20 cellular contexts compared by ENCODE assay signal in the genomic region with DNA sequence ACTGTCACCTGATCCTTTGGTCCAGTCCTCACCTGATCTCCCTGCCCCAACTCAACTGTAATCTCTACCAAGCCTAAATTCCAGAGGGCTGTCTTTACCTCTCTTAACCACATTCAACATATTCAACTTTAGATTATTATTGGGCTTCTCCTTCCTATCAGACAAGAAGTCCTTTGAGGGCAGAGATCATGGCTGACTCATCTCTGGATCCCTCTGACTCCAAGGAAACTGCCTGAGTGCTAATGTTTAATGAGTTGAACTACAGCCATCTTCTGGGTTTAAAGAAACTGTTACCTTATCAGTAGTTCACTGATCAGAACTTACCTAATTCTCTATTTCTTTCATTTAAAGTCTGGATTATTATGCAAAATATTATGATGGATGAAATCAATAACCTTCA.
"Had no signal": no experiment of that assay in that cellular context is flagged by ENCODE, and none has a peak within 500 bp of the region (broad histone marks: within the 10 kb centered on the region; RNA-seq: fewer than 3 reads in every experiment).

No MANE protein-coding gene starts in this region.

- H3K4me1 Mint-ChIP-seq: activated naive CD4-positive, alpha-beta T cell treated with anti-CD3 and anti-CD28 coated beads, Interleukin-2, amount 10 ng/mL, durations not matched to agents 7 days and 5 days; activated T-helper 17 cell treated with anti-CD3 and anti-CD28 coated beads, Interleukin-2, amount 50 U/mL, for 72 hours had no signal

- H3K4me1 ChIP-seq: heart left ventricle, left lung, upper lobe of left lung had no signal

- H3K27ac Mint-ChIP-seq: activated naive CD4-positive, alpha-beta T cell treated with anti-CD3 and anti-CD28 coated beads, Interleukin-2, amount 10 ng/mL, durations not matched to agents 7 days and 5 days; activated T-helper 17 cell treated with anti-CD3 and anti-CD28 coated beads, Interleukin-2, amount 50 U/mL, for 72 hours; endodermal cell; nephron progenitor cell; progenitor cell of endocrine pancreas; stimulated activated naive CD8-positive, alpha-beta T cell treated with anti-CD3 and anti-CD28 coated beads, Interleukin-15, Interleukin-2, amounts not matched to agents 100 ng/mL and 50 ng/mL, for 24 hours had no signal

- H3K27me3 Mint-ChIP-seq: activated naive CD4-positive, alpha-beta T cell treated with anti-CD3 and anti-CD28 coated beads, Interleukin-2, amount 10 ng/mL, durations not matched to agents 7 days and 5 days; activated T-helper 17 cell treated with anti-CD3 and anti-CD28 coated beads, Interleukin-2, amount 50 U/mL, for 72 hours; progenitor cell of endocrine pancreas; stimulated activated naive CD8-positive, alpha-beta T cell treated with anti-CD3 and anti-CD28 coated beads, Interleukin-15, Interleukin-2, amounts not matched to agents 100 ng/mL and 50 ng/mL, for 24 hours had no signal

- DNase-seq: activated CD4-positive, alpha-beta T cell treated with anti-CD3 and anti-CD28 coated beads, Interleukin-2, amount 50 U/mL, for 4 hours; activated naive CD4-positive, alpha-beta T cell treated with anti-CD3 and anti-CD28 coated beads, Interleukin-2, amount 10 ng/mL, durations not matched to agents 7 days and 5 days; activated T-cell treated with anti-CD3 and anti-CD28 coated beads for 4 hours; dorsolateral prefrontal cortex; endodermal cell; foreskin melanocyte; heart left ventricle; left lung; mammary epithelial cell; nephron progenitor cell; occipital lobe; T-helper 1 cell; T1000; upper lobe of left lung had no signal

- H3K4me3 ChIP-seq: dorsolateral prefrontal cortex, heart left ventricle, left lung, upper lobe of left lung had no signal

- FAIRE-seq: islet of Langerhans had no signal

- H3K9me3 Mint-ChIP-seq: activated naive CD4-positive, alpha-beta T cell treated with anti-CD3 and anti-CD28 coated beads, Interleukin-2, amount 10 ng/mL, durations not matched to agents 7 days and 5 days; activated T-helper 17 cell treated with anti-CD3 and anti-CD28 coated beads, Interleukin-2, amount 50 U/mL, for 72 hours; endodermal cell; nephron progenitor cell; stimulated activated naive CD8-positive, alpha-beta T cell treated with anti-CD3 and anti-CD28 coated beads, Interleukin-15, Interleukin-2, amounts not matched to agents 100 ng/mL and 50 ng/mL, for 24 hours had no signal

- H3K36me3 Mint-ChIP-seq: activated naive CD4-positive, alpha-beta T cell treated with anti-CD3 and anti-CD28 coated beads, Interleukin-2, amount 10 ng/mL, durations not matched to agents 7 days and 5 days had no signal

- H3K27ac ChIP-seq: dorsolateral prefrontal cortex, heart left ventricle, left lung, upper lobe of left lung had no signal

- H3K27me3 ChIP-seq: upper lobe of left lung had no signal

- H3K9me3 ChIP-seq: heart left ventricle, left lung, upper lobe of left lung had no signal

- ATAC-seq: activated CD4-positive, CD25-positive, alpha-beta regulatory T cell treated with anti-CD3 and anti-CD28 coated beads, Interleukin-2, amount 50 U/mL, for 24 hours; activated T-helper 17 cell treated with anti-CD3 and anti-CD28 coated beads, Interleukin-2, amount 50 U/mL, for 72 hours; heart left ventricle; left lung; right cardiac atrium had no signal

- H3K36me3 ChIP-seq: heart left ventricle, left lung, upper lobe of left lung had no signal

- H3K4me3 Mint-ChIP-seq: activated naive CD4-positive, alpha-beta T cell treated with anti-CD3 and anti-CD28 coated beads, Interleukin-2, amount 10 ng/mL, durations not matched to agents 7 days and 5 days; activated T-helper 17 cell treated with anti-CD3 and anti-CD28 coated beads, Interleukin-2, amount 50 U/mL, for 72 hours; endodermal cell; nephron progenitor cell; stimulated activated naive CD8-positive, alpha-beta T cell treated with anti-CD3 and anti-CD28 coated beads, Interleukin-15, Interleukin-2, amounts not matched to agents 100 ng/mL and 50 ng/mL, for 24 hours had no signal
